Comparison of ENCODE assay signal across 1 cellular context in the genomic region with DNA sequence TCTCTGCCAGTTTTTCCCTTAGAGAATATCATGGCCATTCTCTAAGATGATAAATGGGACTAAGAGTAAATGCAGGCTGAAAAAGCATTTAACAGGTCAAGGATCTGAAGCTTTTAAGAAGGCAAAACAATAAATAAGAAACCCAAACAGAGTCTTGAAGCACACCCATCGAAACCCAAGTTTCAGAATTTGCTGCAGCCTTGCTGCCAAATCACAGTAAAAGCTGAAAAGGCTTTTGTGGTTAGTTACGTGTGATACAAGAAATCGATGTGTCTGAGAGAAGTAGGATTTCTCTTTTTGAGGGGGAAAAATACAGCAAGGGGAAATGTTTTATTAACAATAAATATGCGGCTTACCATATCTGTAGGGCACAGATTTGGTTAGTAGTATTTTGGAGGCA.
TF ChIP-seq lines count a peak whose summit lies in the region.

No MANE protein-coding gene starts in this region.

TF ChIP-seq in GM23338, 12 proteins besides CTCF, POLR2A, EP300 and RAD21 (continued from another document):
- TF ChIP-seq NANOG (IDR thresholded peaks at IDR 0.05; ENCODE audit: borderline replicate concordance) (no peak), POLR2AphosphoS5 (IDR thresholded peaks at IDR 0.05; ENCODE audit: low read depth) (no peak)
- TF ChIP-seq, protein P1, sequence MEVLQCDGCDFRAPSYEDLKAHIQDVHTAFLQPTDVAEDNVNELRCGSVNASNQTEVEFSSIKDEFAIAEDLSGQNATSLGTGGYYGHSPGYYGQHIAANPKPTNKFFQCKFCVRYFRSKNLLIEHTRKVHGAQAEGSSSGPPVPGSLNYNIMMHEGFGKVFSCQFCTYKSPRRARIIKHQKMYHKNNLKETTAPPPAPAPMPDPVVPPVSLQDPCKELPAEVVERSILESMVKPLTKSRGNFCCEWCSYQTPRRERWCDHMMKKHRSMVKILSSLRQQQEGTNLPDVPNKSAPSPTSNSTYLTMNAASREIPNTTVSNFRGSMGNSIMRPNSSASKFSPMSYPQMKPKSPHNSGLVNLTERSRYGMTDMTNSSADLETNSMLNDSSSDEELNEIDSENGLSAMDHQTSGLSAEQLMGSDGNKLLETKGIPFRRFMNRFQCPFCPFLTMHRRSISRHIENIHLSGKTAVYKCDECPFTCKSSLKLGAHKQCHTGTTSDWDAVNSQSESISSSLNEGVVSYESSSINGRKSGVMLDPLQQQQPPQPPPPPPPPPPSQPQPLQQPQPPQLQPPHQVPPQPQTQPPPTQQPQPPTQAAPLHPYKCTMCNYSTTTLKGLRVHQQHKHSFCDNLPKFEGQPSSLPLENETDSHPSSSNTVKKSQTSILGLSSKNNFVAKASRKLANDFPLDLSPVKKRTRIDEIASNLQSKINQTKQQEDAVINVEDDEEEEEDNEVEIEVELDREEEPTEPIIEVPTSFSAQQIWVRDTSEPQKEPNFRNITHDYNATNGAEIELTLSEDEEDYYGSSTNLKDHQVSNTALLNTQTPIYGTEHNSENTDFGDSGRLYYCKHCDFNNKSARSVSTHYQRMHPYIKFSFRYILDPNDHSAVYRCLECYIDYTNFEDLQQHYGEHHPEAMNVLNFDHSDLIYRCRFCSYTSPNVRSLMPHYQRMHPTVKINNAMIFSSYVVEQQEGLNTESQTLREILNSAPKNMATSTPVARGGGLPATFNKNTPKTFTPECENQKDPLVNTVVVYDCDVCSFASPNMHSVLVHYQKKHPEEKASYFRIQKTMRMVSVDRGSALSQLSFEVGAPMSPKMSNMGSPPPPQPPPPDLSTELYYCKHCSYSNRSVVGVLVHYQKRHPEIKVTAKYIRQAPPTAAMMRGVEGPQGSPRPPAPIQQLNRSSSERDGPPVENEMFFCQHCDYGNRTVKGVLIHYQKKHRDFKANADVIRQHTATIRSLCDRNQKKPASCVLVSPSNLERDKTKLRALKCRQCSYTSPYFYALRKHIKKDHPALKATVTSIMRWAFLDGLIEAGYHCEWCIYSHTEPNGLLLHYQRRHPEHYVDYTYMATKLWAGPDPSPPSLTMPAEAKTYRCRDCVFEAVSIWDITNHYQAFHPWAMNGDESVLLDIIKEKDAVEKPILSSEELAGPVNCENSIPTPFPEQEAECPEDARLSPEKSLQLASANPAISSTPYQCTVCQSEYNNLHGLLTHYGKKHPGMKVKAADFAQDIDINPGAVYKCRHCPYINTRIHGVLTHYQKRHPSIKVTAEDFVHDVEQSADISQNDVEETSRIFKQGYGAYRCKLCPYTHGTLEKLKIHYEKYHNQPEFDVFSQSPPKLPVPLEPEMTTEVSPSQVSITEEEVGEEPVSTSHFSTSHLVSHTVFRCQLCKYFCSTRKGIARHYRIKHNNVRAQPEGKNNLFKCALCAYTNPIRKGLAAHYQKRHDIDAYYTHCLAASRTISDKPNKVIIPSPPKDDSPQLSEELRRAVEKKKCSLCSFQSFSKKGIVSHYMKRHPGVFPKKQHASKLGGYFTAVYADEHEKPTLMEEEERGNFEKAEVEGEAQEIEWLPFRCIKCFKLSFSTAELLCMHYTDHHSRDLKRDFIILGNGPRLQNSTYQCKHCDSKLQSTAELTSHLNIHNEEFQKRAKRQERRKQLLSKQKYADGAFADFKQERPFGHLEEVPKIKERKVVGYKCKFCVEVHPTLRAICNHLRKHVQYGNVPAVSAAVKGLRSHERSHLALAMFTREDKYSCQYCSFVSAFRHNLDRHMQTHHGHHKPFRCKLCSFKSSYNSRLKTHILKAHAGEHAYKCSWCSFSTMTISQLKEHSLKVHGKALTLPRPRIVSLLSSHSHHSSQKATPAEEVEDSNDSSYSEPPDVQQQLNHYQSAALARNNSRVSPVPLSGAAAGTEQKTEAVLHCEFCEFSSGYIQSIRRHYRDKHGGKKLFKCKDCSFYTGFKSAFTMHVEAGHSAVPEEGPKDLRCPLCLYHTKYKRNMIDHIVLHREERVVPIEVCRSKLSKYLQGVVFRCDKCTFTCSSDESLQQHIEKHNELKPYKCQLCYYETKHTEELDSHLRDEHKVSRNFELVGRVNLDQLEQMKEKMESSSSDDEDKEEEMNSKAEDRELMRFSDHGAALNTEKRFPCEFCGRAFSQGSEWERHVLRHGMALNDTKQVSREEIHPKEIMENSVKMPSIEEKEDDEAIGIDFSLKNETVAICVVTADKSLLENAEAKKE (CRISPR knock-in tag; IDR thresholded peaks at IDR 0.05) = no peak
- TF ChIP-seq, protein P2, sequence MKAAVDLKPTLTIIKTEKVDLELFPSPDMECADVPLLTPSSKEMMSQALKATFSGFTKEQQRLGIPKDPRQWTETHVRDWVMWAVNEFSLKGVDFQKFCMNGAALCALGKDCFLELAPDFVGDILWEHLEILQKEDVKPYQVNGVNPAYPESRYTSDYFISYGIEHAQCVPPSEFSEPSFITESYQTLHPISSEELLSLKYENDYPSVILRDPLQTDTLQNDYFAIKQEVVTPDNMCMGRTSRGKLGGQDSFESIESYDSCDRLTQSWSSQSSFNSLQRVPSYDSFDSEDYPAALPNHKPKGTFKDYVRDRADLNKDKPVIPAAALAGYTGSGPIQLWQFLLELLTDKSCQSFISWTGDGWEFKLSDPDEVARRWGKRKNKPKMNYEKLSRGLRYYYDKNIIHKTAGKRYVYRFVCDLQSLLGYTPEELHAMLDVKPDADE (IDR thresholded peaks at IDR 0.05) = no peak
